1 cellular context compared by ENCODE assay signal in the genomic region with DNA sequence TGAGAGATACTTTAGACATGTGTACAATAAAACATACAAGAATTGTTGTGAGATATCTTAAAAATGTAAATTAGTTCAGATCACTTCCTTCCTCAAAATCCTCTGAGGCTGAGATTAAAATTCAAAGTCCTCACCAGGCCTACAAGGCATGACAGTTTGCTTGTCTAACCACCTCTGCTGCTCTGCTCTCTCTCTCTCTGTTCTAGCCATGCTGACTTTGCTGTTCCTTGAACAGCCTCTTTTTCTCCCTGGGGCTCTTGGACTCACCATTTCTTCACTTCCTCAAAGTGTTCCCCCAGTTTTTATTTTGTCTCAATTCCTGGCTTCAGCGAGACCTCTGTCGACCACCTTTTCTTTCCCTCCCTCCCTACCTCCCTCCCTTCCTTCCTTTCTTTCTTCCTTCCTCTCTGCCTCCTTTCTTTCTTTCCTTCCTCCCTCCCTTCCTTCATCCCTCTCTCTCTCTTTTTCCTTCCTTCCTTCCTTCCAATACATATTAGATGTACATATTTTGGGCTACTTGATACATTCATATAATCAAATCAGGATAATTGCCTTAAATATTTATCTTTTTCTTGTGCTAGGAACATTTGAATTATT.
TF ChIP-seq lines count a peak whose summit lies in the region.

No MANE protein-coding gene starts in this region.

TF ChIP-seq in K562, 482 proteins besides CTCF, POLR2A, EP300 and RAD21 (continued from another document):
- TF ChIP-seq, protein P1, sequence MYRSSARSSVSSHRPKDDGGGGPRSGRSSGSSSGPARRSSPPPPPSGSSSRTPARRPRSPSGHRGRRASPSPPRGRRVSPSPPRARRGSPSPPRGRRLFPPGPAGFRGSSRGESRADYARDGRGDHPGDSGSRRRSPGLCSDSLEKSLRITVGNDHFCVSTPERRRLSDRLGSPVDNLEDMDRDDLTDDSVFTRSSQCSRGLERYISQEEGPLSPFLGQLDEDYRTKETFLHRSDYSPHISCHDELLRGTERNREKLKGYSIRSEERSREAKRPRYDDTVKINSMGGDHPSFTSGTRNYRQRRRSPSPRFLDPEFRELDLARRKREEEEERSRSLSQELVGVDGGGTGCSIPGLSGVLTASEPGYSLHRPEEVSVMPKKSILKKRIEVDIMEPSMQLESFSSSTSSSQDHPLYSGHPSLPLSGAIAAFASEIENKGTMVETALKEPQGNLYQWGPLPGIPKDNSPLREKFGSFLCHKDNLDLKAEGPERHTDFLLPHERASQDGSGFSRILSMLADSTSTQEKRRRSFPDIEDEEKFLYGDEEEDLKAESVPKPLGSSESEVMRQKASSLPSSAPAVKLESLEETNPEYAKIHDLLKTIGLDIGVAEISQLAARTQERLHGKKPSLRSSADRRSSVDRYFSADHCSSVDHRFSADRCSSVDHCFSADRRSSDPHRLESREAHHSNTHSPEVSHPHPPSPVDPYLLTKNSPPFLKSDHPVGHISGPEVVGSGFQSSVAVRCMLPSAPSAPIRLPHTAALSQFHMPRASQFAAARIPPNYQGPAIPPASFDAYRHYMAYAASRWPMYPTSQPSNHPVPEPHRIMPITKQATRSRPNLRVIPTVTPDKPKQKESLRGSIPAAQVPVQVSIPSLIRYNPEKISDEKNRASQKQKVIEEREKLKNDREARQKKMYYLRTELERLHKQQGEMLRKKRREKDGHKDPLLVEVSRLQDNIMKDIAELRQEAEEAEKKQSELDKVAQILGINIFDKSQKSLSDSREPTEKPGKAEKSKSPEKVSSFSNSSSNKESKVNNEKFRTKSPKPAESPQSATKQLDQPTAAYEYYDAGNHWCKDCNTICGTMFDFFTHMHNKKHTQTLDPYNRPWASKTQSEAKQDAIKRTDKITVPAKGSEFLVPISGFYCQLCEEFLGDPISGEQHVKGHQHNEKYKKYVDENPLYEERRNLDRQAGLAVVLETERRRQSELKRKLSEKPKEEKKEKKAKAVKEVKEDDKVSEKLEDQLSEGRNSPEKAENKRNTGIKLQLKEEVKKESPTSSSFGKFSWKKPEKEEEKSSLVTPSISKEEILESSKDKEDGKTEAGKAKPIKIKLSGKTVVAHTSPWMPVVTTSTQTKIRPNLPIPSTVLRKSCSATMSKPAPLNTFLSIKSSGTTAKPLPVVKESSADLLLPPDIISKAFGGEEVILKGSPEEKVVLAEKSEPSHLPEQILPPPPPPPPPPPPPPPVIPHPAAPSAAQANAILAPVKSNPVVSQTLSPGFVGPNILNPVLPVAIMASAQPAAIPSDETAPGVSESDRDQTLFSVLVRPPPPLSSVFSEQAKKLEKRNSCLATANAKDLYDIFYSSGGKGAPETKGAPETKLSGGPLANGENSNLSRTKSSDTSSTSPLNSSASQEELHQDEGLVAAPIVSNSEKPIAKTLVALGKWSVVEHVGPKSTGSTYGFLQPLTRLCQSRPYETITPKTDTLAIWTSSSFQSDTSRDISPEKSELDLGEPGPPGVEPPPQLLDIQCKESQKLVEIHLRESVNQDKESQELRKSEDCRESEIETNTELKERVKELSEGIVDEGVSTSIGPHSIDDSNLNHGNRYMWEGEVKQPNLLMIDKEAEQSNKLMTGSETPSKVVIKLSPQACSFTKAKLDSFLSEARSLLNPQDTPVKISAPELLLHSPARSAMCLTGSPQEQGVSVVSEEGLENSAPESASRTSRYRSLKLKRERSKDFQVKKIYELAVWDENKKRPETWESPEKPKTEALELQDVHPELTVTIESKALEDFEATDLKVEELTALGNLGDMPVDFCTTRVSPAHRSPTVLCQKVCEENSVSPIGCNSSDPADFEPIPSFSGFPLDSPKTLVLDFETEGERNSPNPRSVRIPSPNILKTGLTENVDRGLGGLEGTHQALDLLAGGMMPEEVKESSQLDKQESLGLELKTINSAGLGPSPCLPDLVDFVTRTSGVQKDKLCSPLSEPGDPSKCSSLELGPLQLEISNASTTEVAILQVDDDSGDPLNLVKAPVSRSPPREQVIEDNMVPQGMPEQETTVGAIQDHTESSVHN (IDR thresholded peaks at IDR 0.05; ENCODE audit: borderline replicate concordance in 1 of 2, low read depth in 1 of 2), result no peak
- TF ChIP-seq, protein P2, sequence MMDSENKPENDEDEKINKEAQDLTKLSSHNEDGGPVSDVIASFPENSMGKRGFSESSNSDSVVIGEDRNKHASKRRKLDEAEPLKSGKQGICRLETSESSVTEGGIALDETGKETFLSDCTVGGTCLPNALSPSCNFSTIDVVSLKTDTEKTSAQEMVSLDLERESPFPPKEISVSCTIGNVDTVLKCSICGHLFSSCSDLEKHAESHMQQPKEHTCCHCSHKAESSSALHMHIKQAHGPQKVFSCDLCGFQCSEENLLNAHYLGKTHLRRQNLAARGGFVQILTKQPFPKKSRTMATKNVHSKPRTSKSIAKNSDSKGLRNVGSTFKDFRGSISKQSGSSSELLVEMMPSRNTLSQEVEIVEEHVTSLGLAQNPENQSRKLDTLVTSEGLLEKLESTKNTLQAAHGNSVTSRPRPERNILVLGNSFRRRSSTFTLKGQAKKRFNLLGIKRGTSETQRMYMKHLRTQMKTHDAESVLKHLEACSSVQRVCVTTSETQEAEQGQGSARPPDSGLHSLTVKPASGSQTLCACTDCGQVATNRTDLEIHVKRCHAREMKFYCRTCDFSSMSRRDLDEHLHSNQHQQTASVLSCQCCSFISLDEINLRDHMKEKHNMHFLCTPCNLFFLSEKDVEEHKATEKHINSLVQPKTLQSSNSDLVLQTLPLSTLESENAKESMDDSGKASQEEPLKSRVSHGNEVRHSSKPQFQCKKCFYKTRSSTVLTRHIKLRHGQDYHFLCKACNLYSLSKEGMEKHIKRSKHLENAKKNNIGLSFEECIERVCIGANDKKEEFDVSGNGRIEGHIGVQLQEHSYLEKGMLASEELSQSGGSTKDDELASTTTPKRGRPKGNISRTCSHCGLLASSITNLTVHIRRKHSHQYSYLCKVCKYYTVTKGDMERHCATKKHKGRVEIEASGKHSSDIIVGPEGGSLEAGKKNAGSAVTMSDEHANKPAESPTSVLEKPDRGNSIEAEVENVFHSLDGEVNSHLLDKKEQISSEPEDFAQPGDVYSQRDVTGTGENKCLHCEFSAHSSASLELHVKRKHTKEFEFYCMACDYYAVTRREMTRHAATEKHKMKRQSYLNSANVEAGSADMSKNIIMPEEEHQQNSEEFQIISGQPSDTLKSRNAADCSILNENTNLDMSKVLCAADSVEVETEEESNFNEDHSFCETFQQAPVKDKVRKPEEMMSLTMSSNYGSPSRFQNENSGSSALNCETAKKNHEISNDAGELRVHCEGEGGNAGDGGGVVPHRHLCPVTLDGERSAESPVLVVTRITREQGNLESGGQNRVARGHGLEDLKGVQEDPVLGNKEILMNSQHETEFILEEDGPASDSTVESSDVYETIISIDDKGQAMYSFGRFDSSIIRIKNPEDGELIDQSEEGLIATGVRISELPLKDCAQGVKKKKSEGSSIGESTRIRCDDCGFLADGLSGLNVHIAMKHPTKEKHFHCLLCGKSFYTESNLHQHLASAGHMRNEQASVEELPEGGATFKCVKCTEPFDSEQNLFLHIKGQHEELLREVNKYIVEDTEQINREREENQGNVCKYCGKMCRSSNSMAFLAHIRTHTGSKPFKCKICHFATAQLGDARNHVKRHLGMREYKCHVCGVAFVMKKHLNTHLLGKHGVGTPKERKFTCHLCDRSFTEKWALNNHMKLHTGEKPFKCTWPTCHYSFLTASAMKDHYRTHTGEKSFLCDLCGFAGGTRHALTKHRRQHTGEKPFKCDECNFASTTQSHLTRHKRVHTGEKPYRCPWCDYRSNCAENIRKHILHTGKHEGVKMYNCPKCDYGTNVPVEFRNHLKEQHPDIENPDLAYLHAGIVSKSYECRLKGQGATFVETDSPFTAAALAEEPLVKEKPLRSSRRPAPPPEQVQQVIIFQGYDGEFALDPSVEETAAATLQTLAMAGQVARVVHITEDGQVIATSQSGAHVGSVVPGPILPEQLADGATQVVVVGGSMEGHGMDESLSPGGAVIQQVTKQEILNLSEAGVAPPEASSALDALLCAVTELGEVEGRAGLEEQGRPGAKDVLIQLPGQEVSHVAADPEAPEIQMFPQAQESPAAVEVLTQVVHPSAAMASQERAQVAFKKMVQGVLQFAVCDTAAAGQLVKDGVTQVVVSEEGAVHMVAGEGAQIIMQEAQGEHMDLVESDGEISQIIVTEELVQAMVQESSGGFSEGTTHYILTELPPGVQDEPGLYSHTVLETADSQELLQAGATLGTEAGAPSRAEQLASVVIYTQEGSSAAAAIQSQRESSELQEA (IDR thresholded peaks at IDR 0.05; ENCODE audit: low read depth), result no peak
- TF ChIP-seq TCF7 (IDR thresholded peaks at IDR 0.05; ENCODE audit: borderline replicate concordance) (no peak), ZBTB7A (IDR thresholded peaks at IDR 0.05; ENCODE audit: borderline replicate concordance, control insufficient read depth, low read depth, low read length) (no peak), SPI1 (IDR thresholded peaks at IDR 0.05; ENCODE audit: borderline replicate concordance, low read depth, low read length) (peak; percentile 61; the same call in 1 of the 2 replicates), JUN (IDR thresholded peaks at IDR 0.05; ENCODE audit: borderline replicate concordance, low read depth, low read length) (no peak), JUN (CRISPR knock-in tag; IDR thresholded peaks at IDR 0.05; ENCODE audit: borderline replicate concordance) (no peak), ELF4 (CRISPR knock-in tag; IDR thresholded peaks at IDR 0.05) (0 out of 2 replicates have a peak, but pooled peaks have one; percentile 18)
- TF ChIP-seq, protein P3, sequence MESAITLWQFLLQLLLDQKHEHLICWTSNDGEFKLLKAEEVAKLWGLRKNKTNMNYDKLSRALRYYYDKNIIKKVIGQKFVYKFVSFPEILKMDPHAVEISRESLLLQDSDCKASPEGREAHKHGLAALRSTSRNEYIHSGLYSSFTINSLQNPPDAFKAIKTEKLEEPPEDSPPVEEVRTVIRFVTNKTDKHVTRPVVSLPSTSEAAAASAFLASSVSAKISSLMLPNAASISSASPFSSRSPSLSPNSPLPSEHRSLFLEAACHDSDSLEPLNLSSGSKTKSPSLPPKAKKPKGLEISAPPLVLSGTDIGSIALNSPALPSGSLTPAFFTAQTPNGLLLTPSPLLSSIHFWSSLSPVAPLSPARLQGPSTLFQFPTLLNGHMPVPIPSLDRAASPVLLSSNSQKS (CRISPR knock-in tag; IDR thresholded peaks at IDR 0.05), result no peak
